8 cellular contexts compared by ENCODE assay signal in genomic region chr1:233364695-233365539, GRCh38. TPM values are rescaled to one million over a fixed set of nuclear protein-coding genes. Genes with fewer than 3 reads are reported as not detected.
A peak's percentile ranks its signal among the peaks of the same experiment; 100 is the strongest.
DNase-seq lines count a peak whose midpoint lies in the region; ATAC-seq, FAIRE-seq and TF ChIP-seq lines count a peak whose summit lies in the region.

No MANE protein-coding gene starts in this region.

- POLR2A ChIA-PET in Caco-2 (lab: Charles Lee): no interaction called here
- POLR2A ChIA-PET in GM12878 (lab: Charles Lee): no interaction called here

- DNase-seq in Caco-2 (peak in 1 of 2 experiments; percentile 15), HT1080 (ENCODE audit: low read depth) (peak; percentile 15), GM12878 (ENCODE audit: low read depth, low spot score) (no peak), mucosa of descending colon (no peak), T-helper 9 cell (no peak)

- H3K36me3 ChIP-seq in Caco-2 (ENCODE audit: control insufficient read depth, insufficient read depth, low read length) (no peaks in the 10 kb centered on the region; the same call in 1 of the 2 replicates), GM12878 (ENCODE audit: control insufficient read depth in 2 of 2, insufficient read depth in 2 of 2, low read length in 1 of 2) (no peaks in the 10 kb centered on the region), mucosa of descending colon (ENCODE audit: low read depth) (no peaks in the 10 kb centered on the region)

- H3K9me3 ChIP-seq in Caco-2 (no peaks in the 10 kb centered on the region), GM12878 (replicated peaks; ENCODE audit: control insufficient read depth, insufficient read depth, low read length) (no peaks in the 10 kb centered on the region), mucosa of descending colon (no peaks in the 10 kb centered on the region)

- TF ChIP-seq CTCF in Caco-2 (IDR thresholded peaks at IDR 0.05; ENCODE audit: insufficient read depth in 1 of 2, low read depth in 1 of 2, low read length in 1 of 2, severe bottlenecking in 1 of 2, unreplicated experiment in 1 of 2) (peak; percentile 56 to 72), GM12878 (IDR thresholded peaks at IDR 0.05 in 2 of 3, conservative IDR thresholded peaks at IDR 0.05 in 1 of 3; ENCODE audit: control insufficient read depth in 2 of 3, extremely low read depth in 1 of 3, insufficient read depth in 1 of 3, low read depth in 3 of 3, low read length in 3 of 3) (peak; percentile 45 to 53 (median 52); a peak in 4 of 6 replicates), mucosa of descending colon (IDR thresholded peaks at IDR 0.05) (peak; percentile 50)

- 29% methylated on average over 5 of the region's 5 CpGs for WGBS in GM12878 (ENCODE audit: insufficient coverage, insufficient replicate concordance, low lambda C conversion rate, missing lambda C conversion rate)

- H3K4me1 Mint-ChIP-seq in Caco-2 (ENCODE audit: low read depth, unreplicated experiment): peaks cover 38% of the 10 kb centered on the region

- no peaks in the 10 kb centered on the region for H3K27me3 Mint-ChIP-seq in Caco-2 (ENCODE audit: insufficient read depth, unreplicated experiment)

- in situ Hi-C loops in GM12878 (cut with MboI): no loop called here

- CTCF ChIA-PET in Caco-2 (lab: Charles Lee): interaction anchor here (0.7 kb wide), 1 partner anchor 1889 kb away, joined by 3 read pairs; no protein-coding TSS in a partner anchor
- CTCF ChIA-PET in GM12878 (lab: Yijun Ruan, JAX): interaction anchor here (0.8 to 4.4 kb wide), 15 partner anchors 8 to 979 kb away, joined by 3 to 16 read pairs (median 5); no protein-coding TSS in a partner anchor

- no peak overlapping the region for H3K27ac Mint-ChIP-seq in Caco-2 (ENCODE audit: unreplicated experiment)

- H3K79me2 ChIP-seq in GM12878 (ENCODE audit: control insufficient read depth, insufficient read depth, low read length): no peaks in the 10 kb centered on the region

- no peak for TF ChIP-seq EP300 in GM12878 (IDR thresholded peaks at IDR 0.05; ENCODE audit: borderline replicate concordance in 1 of 2, control insufficient read depth in 1 of 2, low read depth in 2 of 2, low read length in 2 of 2)

- SMC1A ChIA-PET in GM12878 (lab: Charles Lee; ENCODE audit: uncharacterized antibody, unreplicated experiment): interaction anchor here (0.7 to 2.2 kb wide), 4 partner anchors 22 to 701 kb away, joined by 3 to 6 read pairs (median 4); no protein-coding TSS in a partner anchor

- intact Hi-C loops in Caco-2 (cut with micrococcal nuclease; ENCODE audit: unreplicated experiment): loop anchor here (1.0 to 5.0 kb wide), 6 partner anchors 38 to 746 kb away; no protein-coding TSS in a partner anchor
- intact Hi-C loops in GM12878 (cut with micrococcal nuclease; ENCODE audit: unreplicated experiment): loop anchor here (1.0 kb wide), 2 partner anchors 700 to 746 kb away; no protein-coding TSS in a partner anchor
- intact Hi-C loops in mucosa of descending colon (cut with DNase I, micrococcal nuclease): no loop called here

- ATAC-seq in GM12878 (0 out of 3 replicates have a peak, but pooled peaks have one; percentile 19), mucosa of descending colon (no peak), GM19328 (IDR thresholded peaks at IDR 0.05; ENCODE audit: unreplicated experiment) (no peak), GM18867 (IDR thresholded peaks at IDR 0.05; ENCODE audit: unreplicated experiment) (no peak), GM21737 (IDR thresholded peaks at IDR 0.05; ENCODE audit: unreplicated experiment) (no peak)

- H3K27ac ChIP-seq in GM12878 (ENCODE audit: control insufficient read depth, insufficient read depth): no peak overlapping the region

- H3K4me3 Mint-ChIP-seq in Caco-2 (ENCODE audit: unreplicated experiment): no peak overlapping the region

- TF ChIP-seq RAD21 in GM12878 (IDR thresholded peaks at IDR 0.05; ENCODE audit: insufficient read depth, low read depth, low read length): peak; percentile 49; the same call in 1 of the 2 replicates

- H3K27me3 ChIP-seq in Caco-2 (replicated peaks; ENCODE audit: control insufficient read depth, insufficient read depth, low read length) (no peaks in the 10 kb centered on the region), GM12878 (replicated peaks in 1 of 2; ENCODE audit: control insufficient read depth in 2 of 2, insufficient read depth in 2 of 2, low read length in 1 of 2) (no peaks in the 10 kb centered on the region)

- H3K4me1 ChIP-seq in Caco-2 (peaks cover 29% of the 10 kb centered on the region), GM12878 (ENCODE audit: control insufficient read depth, insufficient read depth, low read length) (no peaks in the 10 kb centered on the region), mucosa of descending colon (ENCODE audit: low read depth) (no peaks in the 10 kb centered on the region)

- RAD21 ChIA-PET in GM12878 (lab: Charles Lee; ENCODE audit: unreplicated experiment): interaction anchor here (1.0 kb wide), 1 partner anchor 61 kb away, joined by 3 read pairs; no protein-coding TSS in a partner anchor

- no peak overlapping the region for H3K4me2 ChIP-seq in GM12878 (ENCODE audit: control insufficient read depth, insufficient read depth)

- H3K36me3 Mint-ChIP-seq in Caco-2 (ENCODE audit: insufficient read depth, unreplicated experiment): no peaks in the 10 kb centered on the region

- no peak overlapping the region for H3K9ac ChIP-seq in GM12878 (ENCODE audit: control insufficient read depth, insufficient read depth, low read length)

- FAIRE-seq in GM12878 (lab: Jason Lieb, UNC): peak; percentile 23

- H3K4me3 ChIP-seq in Caco-2 (ENCODE audit: low read depth, low read length) (no peak overlapping the region), GM12878 (no peak overlapping the region), mucosa of descending colon (no peak overlapping the region)

- no peaks in the 10 kb centered on the region for H4K20me1 ChIP-seq in GM12878 (ENCODE audit: control insufficient read depth, insufficient read depth)

- TF ChIP-seq POLR2A in GM12878 (IDR thresholded peaks at IDR 0.05; ENCODE audit: low read depth, low read length): no peak

- H2AFZ ChIP-seq in GM12878 (ENCODE audit: control insufficient read depth, low read depth, low read length): no peak overlapping the region

- BruUV-seq in Caco-2 (replicated peaks; lab: Mats Ljungman, UMichigan) (no TSS peak), GM12878 (replicated peaks; lab: Mats Ljungman, UMichigan) (no TSS peak)

- H3K9me3 Mint-ChIP-seq in Caco-2 (ENCODE audit: unreplicated experiment): no peaks in the 10 kb centered on the region

TF ChIP-seq in GM12878, 131 proteins besides CTCF, POLR2A, EP300 and RAD21:
- TF ChIP-seq HDAC2 (IDR thresholded peaks at IDR 0.05): no peak
- no peak for TF ChIP-seq ATF7 (IDR thresholded peaks at IDR 0.05; ENCODE audit: low read depth)
- no peak for TF ChIP-seq GABPA (IDR thresholded peaks at IDR 0.05; ENCODE audit: low read depth)
- TF ChIP-seq, protein P1, sequence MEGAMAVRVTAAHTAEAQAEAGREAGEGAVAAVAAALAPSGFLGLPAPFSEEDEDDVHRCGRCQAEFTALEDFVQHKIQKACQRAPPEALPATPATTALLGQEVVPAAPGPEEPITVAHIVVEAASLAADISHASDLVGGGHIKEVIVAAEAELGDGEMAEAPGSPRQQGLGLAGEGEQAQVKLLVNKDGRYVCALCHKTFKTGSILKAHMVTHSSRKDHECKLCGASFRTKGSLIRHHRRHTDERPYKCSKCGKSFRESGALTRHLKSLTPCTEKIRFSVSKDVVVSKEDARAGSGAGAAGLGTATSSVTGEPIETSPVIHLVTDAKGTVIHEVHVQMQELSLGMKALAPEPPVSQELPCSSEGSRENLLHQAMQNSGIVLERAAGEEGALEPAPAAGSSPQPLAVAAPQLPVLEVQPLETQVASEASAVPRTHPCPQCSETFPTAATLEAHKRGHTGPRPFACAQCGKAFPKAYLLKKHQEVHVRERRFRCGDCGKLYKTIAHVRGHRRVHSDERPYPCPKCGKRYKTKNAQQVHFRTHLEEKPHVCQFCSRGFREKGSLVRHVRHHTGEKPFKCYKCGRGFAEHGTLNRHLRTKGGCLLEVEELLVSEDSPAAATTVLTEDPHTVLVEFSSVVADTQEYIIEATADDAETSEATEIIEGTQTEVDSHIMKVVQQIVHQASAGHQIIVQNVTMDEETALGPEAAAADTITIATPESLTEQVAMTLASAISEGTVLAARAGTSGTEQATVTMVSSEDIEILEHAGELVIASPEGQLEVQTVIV (IDR thresholded peaks at IDR 0.05; ENCODE audit: borderline replicate concordance, partially characterized antibody): no peak
- TF ChIP-seq SMARCA5 (IDR thresholded peaks at IDR 0.05): no peak
- peak; percentile 27; the same call in 1 of the 2 replicates for TF ChIP-seq SMC3 (IDR thresholded peaks at IDR 0.05; ENCODE audit: borderline replicate concordance, low read length)
- no peak for TF ChIP-seq CBX5 (IDR thresholded peaks at IDR 0.05; ENCODE audit: low read depth)

RNA-seq across cellular contexts. Expression of gene MAP3K21, which starts 37.4 kb away (rescaled TPM):
- 9.6 and 10.4 TPM in 2 replicates for total RNA-seq in Caco-2 (2022)
- total RNA-seq in HT1080 (2014; rRNA removed; shearing (Covaris generic)): 6.1 and 6.4 TPM in 2 replicates
- 7.3 and 9.1 TPM in 2 replicates for polyA plus RNA-seq in HT1080 (2015; cell fraction: cytosol; rRNA removed)
- polyA plus RNA-seq in HT1080 (2015; cell fraction: nucleus; rRNA removed): 12.2 and 13.1 TPM in 2 replicates
- total RNA-seq in GM12878 (2013; cell fraction: nucleolus; rRNA removed): 0.12 and 0.31 TPM in 2 replicates
- total RNA-seq in GM12878 (2014; rRNA removed): 0.06 and 0.16 TPM in 2 replicates
- 0.13 and 0.14 TPM in 2 replicates for total RNA-seq in GM12878 (2014; rRNA removed; fragmentation: Illumina TruSeq; extraction: Trizol)
- total RNA-seq in GM12878 (2021): 0.21 TPM in 2 replicates
- not detected for polyA plus RNA-seq in GM12878 (2011; ENCODE audit: low read depth)
- 0.16 and 0.36 TPM in 2 replicates for polyA plus RNA-seq in GM12878 (2011; rRNA removed)
- 0.12 and 0.21 TPM in 2 replicates for polyA plus RNA-seq in GM12878 (2011; cell fraction: cytosol; rRNA removed)
- polyA plus RNA-seq in GM12878 (2011; cell fraction: nucleus; rRNA removed): 0.16 and 0.31 TPM in 2 replicates
- polyA plus RNA-seq in GM12878 (2012): 0.04 and 0.18 TPM in 2 replicates
- 0.16 TPM in 2 replicates for polyA plus RNA-seq in GM12878 (2014; fragmentation: Illumina TruSeq; extraction: Trizol)
- under 1 TPM; 0.02 to 0.06 TPM for polyA plus RNA-seq in GM12878 (2014; fragmentation: Nextera tagmentation; extraction: Ambion mirVana)
- polyA plus RNA-seq in GM12878 (2014; rRNA removed): 0.09 and 0.18 TPM in 2 replicates
- polyA plus RNA-seq in GM12878 (2016; fragmentation: Nextera tagmentation; extraction: Ambion mirVana): under 1 TPM in 1 of 2 experiments, not detected in 1; 0.03 TPM
- 0.07 and 0.46 TPM in 2 replicates for polyA minus RNA-seq in GM12878 (2011; rRNA and poly(A)+ RNA removed)
- 0.53 and 0.73 TPM in 2 replicates for polyA minus RNA-seq in GM12878 (2011; cell fraction: cytosol; rRNA and poly(A)+ RNA removed)
- 0.12 and 0.48 TPM in 2 replicates for polyA minus RNA-seq in GM12878 (2011; cell fraction: nucleus; rRNA and poly(A)+ RNA removed)
- total RNA-seq in mucosa of descending colon: 10 to 100 TPM in 2 of 3 donors, 1 to 10 TPM in 1; 8.3 to 21.1 (median 12.6) TPM

Comparison
In these comparisons a context has a peak if more than half of its experiments do, and no peak if none do; other contexts are left out.
1. intact Hi-C loops: an anchor here in Caco-2 (1.0 to 5.0 kb wide) and GM12878 (1.0 kb wide); none called in mucosa of descending colon.